ENCODE assay signal across 8 cellular contexts in genomic region chr9:95509851-95510529, GRCh38. TPM values are rescaled to one million over a fixed set of nuclear protein-coding genes. Genes with fewer than 3 reads are reported as not detected.
A peak's percentile ranks its signal among the peaks of the same experiment; 100 is the strongest.
DNase-seq lines count a peak whose midpoint lies in the region; ATAC-seq, FAIRE-seq and TF ChIP-seq lines count a peak whose summit lies in the region.

No MANE protein-coding gene starts in this region.

- H3K36me3 ChIP-seq in iPS DF 6.9 (ENCODE audit: control insufficient read depth, insufficient read depth, low read length), result no peaks in the 10 kb centered on the region
- no peaks in the 10 kb centered on the region for H3K36me3 ChIP-seq in small intestine (ENCODE audit: control insufficient read depth in 2 of 2, insufficient read depth in 2 of 2, low read length in 2 of 2)

- H3K27me3 Mint-ChIP-seq in activated T-helper 17 cell treated with anti-CD3 and anti-CD28 coated beads, Interleukin-2, amount 50 U/mL, for 72 hours, result peaks cover 9% of the 10 kb centered on the region

- no peak for DNase-seq in AG10803 (ENCODE audit: low read depth)
- DNase-seq in HCEC 1CT, result peak; percentile 8
- no peak for DNase-seq in iPS DF 6.9 (ENCODE audit: low read depth, low spot score)
- DNase-seq in small intestine, result peak; percentile 29
- DNase-seq in 8988T, result no peak
- no peak for DNase-seq in H54 (ENCODE audit: insufficient read length, low spot score)
- DNase-seq in stimulated activated CD8-positive, alpha-beta memory T cell treated with anti-CD3 and anti-CD28 coated beads, Interleukin-4, amount 100 ng/mL, for 48 hours, result no peak

- H3K36me3 Mint-ChIP-seq in activated T-helper 17 cell treated with anti-CD3 and anti-CD28 coated beads, Interleukin-2, amount 50 U/mL, for 72 hours (ENCODE audit: low read depth), result no peaks in the 10 kb centered on the region

- WGBS in iPS DF 6.9 (ENCODE audit: insufficient coverage, insufficient read length), result no CpG with 5 or more reads among the region's 29 CpGs
- 0 to 2% (median 1%) methylated on average over 29 of the region's 29 CpGs for WGBS in small intestine, 3 donors

- H3K27me3 ChIP-seq in iPS DF 6.9 (ENCODE audit: control insufficient read depth, insufficient read depth, low read length), result peaks cover 16% of the 10 kb centered on the region
- no peaks in the 10 kb centered on the region for H3K27me3 ChIP-seq in small intestine (ENCODE audit: control insufficient read depth in 2 of 2, insufficient read depth in 2 of 2, low read length in 2 of 2)

- H3K9me3 ChIP-seq in iPS DF 6.9 (ENCODE audit: control insufficient read depth, insufficient read depth, low read length) (no peaks in the 10 kb centered on the region), small intestine (ENCODE audit: control insufficient read depth, low read depth) (no peaks in the 10 kb centered on the region)

- peaks cover 10% of the 10 kb centered on the region for H3K4me1 Mint-ChIP-seq in activated T-helper 17 cell treated with anti-CD3 and anti-CD28 coated beads, Interleukin-2, amount 50 U/mL, for 72 hours

- peak overlapping the region; percentile 81 for H3K4me3 ChIP-seq in AG10803 (ENCODE audit: low read length)
- peak overlapping the region; percentile 47; the same call in 1 of the 2 replicates for H3K4me3 ChIP-seq in iPS DF 6.9 (ENCODE audit: low read length)
- peak overlapping the region; percentile 50 to 88 for H3K4me3 ChIP-seq in small intestine (ENCODE audit: low read depth in 1 of 2, low read length in 2 of 2)

- H3K9me3 Mint-ChIP-seq in activated T-helper 17 cell treated with anti-CD3 and anti-CD28 coated beads, Interleukin-2, amount 50 U/mL, for 72 hours, result no peaks in the 10 kb centered on the region

- peak overlapping the region; percentile 78 for H3K27ac Mint-ChIP-seq in activated T-helper 17 cell treated with anti-CD3 and anti-CD28 coated beads, Interleukin-2, amount 50 U/mL, for 72 hours

- no peak for FAIRE-seq in small intestine (lab: Jason Lieb, UNC)
- no peak for FAIRE-seq in H54 (lab: Jason Lieb, UNC)

- no peak for TF ChIP-seq CTCF in AG10803 (conservative IDR thresholded peaks at IDR 0.05; ENCODE audit: low read length)

- peak overlapping the region; percentile 97 for H3K4me3 Mint-ChIP-seq in activated T-helper 17 cell treated with anti-CD3 and anti-CD28 coated beads, Interleukin-2, amount 50 U/mL, for 72 hours

- H3K4me1 ChIP-seq in iPS DF 6.9 (ENCODE audit: control insufficient read depth, insufficient read depth, low read length) (peaks cover 1% of the 10 kb centered on the region; the same call in 1 of the 2 replicates), small intestine (ENCODE audit: control insufficient read depth in 2 of 2, insufficient read depth in 1 of 2, low read depth in 1 of 2, low read length in 1 of 2) (no peaks in the 10 kb centered on the region)

- no peak for ATAC-seq in activated T-helper 17 cell treated with anti-CD3 and anti-CD28 coated beads, Interleukin-2, amount 50 U/mL, for 72 hours (replicated peaks)

- TF ChIP-seq POLR2A in H54 (IDR thresholded peaks at IDR 0.05; ENCODE audit: low read depth, low read length), result no peak

- no peak overlapping the region for H3K27ac ChIP-seq in iPS DF 6.9 (ENCODE audit: low read length)
- H3K27ac ChIP-seq in small intestine (ENCODE audit: low read depth in 1 of 2, low read length in 1 of 2), result peak overlapping the region in 1 of 2 donors; percentile 72

RNA-seq across cellular contexts. Expression of gene PTCH1, which starts 6.8 kb away (rescaled TPM):
- total RNA-seq in activated T-helper 17 cell treated with anti-CD3 and anti-CD28 coated beads, Interleukin-2, amount 50 U/mL, for 72 hours, result 1 to 10 TPM; 2.0 to 8.6 TPM
- 1 to 10 TPM; 2.2 to 8.9 (median 2.7) TPM for polyA plus RNA-seq in small intestine

Comparison
In these comparisons a context has a peak if more than half of its experiments do, and no peak if none do; other contexts are left out.
1. DNase-seq: peak in HCEC 1CT (single experiment) and small intestine (single experiment); none in AG10803 (single experiment), iPS DF 6.9 (single experiment), 8988T (single experiment), H54 (single experiment) and stimulated activated CD8-positive, alpha-beta memory T cell treated with anti-CD3 and anti-CD28 coated beads, Interleukin-4, amount 100 ng/mL, for 48 hours (single experiment).
2. Peak in every context shown above with its lines, with median percentiles within 50 percentile points of each other: H3K4me3 ChIP-seq.